In the genomic region with DNA sequence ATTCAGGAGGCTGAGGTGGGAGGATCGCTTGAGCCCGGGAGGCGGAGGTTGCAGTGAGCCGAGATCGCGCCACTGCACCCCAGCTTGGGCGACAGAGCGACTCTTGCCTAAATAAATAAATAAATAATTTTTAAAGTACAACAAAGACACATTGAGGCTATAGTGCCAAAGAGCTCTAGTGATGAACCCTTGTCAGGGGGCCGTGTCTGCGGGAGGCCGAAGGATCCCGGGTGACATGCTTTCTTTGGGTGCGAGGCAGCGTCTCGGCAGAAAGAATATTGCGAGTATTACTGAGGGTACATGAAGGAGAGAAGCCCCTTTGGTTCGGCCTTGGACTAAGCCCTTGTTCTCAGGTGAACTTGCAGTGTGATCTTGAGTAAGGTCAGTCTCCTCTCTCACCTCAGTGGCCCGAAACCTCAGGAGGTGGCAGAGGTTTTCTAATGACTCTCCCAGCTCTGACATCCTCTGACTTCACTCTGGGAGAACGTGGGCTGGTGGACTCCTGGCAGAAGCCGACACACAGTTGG, we compare ENCODE assay signal across 8 cellular contexts. TPM values are rescaled to one million over a fixed set of nuclear protein-coding genes. Genes with fewer than 3 reads are reported as not detected.
A peak's percentile ranks its signal among the peaks of the same experiment; 100 is the strongest.
DNase-seq lines count a peak whose midpoint lies in the region; ATAC-seq and TF ChIP-seq lines count a peak whose summit lies in the region.

No MANE protein-coding gene starts in this region.

- peaks cover 27% of the 10 kb centered on the region; the same call in 1 of the 2 replicates for H4K20me1 ChIP-seq in BLaER1

- ATAC-seq in natural killer cell treated with Interleukin-12 subunit alpha and Interleukin-12 subunit beta and Interleukin-15 and Interleukin-18, amount 100 ng/mL, for 72 hours: no peak
- ATAC-seq in GM21360 (IDR thresholded peaks at IDR 0.05; ENCODE audit: unreplicated experiment): no peak

- H3K4me3 ChIP-seq in BLaER1 (peak overlapping the region; percentile 86), LNCaP clone FGC (ENCODE audit: low read depth, low read length) (peak overlapping the region; percentile 76), duodenal mucosa (ENCODE audit: low read depth in 1 of 2, low read length in 2 of 2) (peak overlapping the region; percentile 75 to 80)

- H3K4me3 Mint-ChIP-seq in natural killer cell treated with Interleukin-12 subunit alpha and Interleukin-12 subunit beta and Interleukin-15 and Interleukin-18, amount 100 ng/mL, for 72 hours: peak overlapping the region; percentile 47

- no peaks in the 10 kb centered on the region for H3K9me3 Mint-ChIP-seq in natural killer cell treated with Interleukin-12 subunit alpha and Interleukin-12 subunit beta and Interleukin-15 and Interleukin-18, amount 100 ng/mL, for 72 hours

- H3K27ac ChIP-seq in BLaER1: peak overlapping the region; percentile 85; the same call in 1 of the 2 replicates
- no peak overlapping the region for H3K27ac ChIP-seq in duodenal mucosa (ENCODE audit: low read depth, low read length)

- H3K9ac ChIP-seq in BLaER1 (peak overlapping the region; percentile 85), duodenal mucosa (ENCODE audit: low read depth in 1 of 2, low read length in 2 of 2) (no peak overlapping the region)

- DNase-seq in LNCaP clone FGC (ENCODE audit: low read depth) (no peak), NCI-H2227 treated with DMSO at 0.1 percent for 48 hours (lab: John Stamatoyannopoulos, UW) (no peak), NCI-H510A (lab: John Stamatoyannopoulos, UW) (no peak), H4 (ENCODE audit: low spot score) (no peak)
- no peak for DNase-seq in natural killer cell treated with Interleukin-12 subunit alpha and Interleukin-12 subunit beta and Interleukin-15 and Interleukin-18, amount 100 ng/mL, for 72 hours (ENCODE audit: low spot score)

- peaks cover 53% of the 10 kb centered on the region for H3K4me1 ChIP-seq in BLaER1
- peaks cover 4% of the 10 kb centered on the region in 2 donors for H3K4me1 ChIP-seq in duodenal mucosa (ENCODE audit: control insufficient read depth in 1 of 2, insufficient read depth in 2 of 2, low read length in 2 of 2)

- no peaks in the 10 kb centered on the region for H3K9me3 ChIP-seq in BLaER1
- H3K9me3 ChIP-seq in duodenal mucosa (ENCODE audit: control insufficient read depth in 1 of 2, low read length in 2 of 2): no peaks in the 10 kb centered on the region

- peak overlapping the region; percentile 90 for H3K4me2 ChIP-seq in BLaER1

- TF ChIP-seq CTCF in LNCaP clone FGC (IDR thresholded peaks at IDR 0.05; ENCODE audit: control insufficient read depth, extremely low read depth, insufficient read depth): no peak

- peaks cover 13 to 20% of the 10 kb centered on the region in 2 donors for H3K4me1 Mint-ChIP-seq in natural killer cell treated with Interleukin-12 subunit alpha and Interleukin-12 subunit beta and Interleukin-15 and Interleukin-18, amount 100 ng/mL, for 72 hours (ENCODE audit: low read depth in 2 of 2)

- no peaks in the 10 kb centered on the region for H3K36me3 ChIP-seq in BLaER1
- no peaks in the 10 kb centered on the region for H3K36me3 ChIP-seq in duodenal mucosa (ENCODE audit: control insufficient read depth in 1 of 2, insufficient read depth in 2 of 2, low read length in 2 of 2)

- no peak overlapping the region for H3K27ac Mint-ChIP-seq in natural killer cell treated with Interleukin-12 subunit alpha and Interleukin-12 subunit beta and Interleukin-15 and Interleukin-18, amount 100 ng/mL, for 72 hours

- H3K27me3 ChIP-seq in BLaER1: no peaks in the 10 kb centered on the region
- peaks cover 5 to 16% of the 10 kb centered on the region in 2 donors for H3K27me3 ChIP-seq in duodenal mucosa (ENCODE audit: control insufficient read depth in 1 of 2, insufficient read depth in 2 of 2, low read length in 2 of 2)

- H3K36me3 Mint-ChIP-seq in natural killer cell treated with Interleukin-12 subunit alpha and Interleukin-12 subunit beta and Interleukin-15 and Interleukin-18, amount 100 ng/mL, for 72 hours: no peaks in the 10 kb centered on the region

- H3K27me3 Mint-ChIP-seq in natural killer cell treated with Interleukin-12 subunit alpha and Interleukin-12 subunit beta and Interleukin-15 and Interleukin-18, amount 100 ng/mL, for 72 hours: peaks cover 7 to 16% of the 10 kb centered on the region in 2 donors

RNA-seq across cellular contexts. Expression of gene RECK, which starts 0.4 kb away (rescaled TPM):
- total RNA-seq in natural killer cell treated with Interleukin-12 subunit alpha and Interleukin-12 subunit beta and Interleukin-15 and Interleukin-18, amount 100 ng/mL, for 72 hours: 1 to 10 TPM; 4.0 to 7.0 TPM
- total RNA-seq in H4 (2014; rRNA removed; shearing (Covaris generic)): 14.3 and 16.7 TPM in 2 replicates
